In the genomic region with DNA sequence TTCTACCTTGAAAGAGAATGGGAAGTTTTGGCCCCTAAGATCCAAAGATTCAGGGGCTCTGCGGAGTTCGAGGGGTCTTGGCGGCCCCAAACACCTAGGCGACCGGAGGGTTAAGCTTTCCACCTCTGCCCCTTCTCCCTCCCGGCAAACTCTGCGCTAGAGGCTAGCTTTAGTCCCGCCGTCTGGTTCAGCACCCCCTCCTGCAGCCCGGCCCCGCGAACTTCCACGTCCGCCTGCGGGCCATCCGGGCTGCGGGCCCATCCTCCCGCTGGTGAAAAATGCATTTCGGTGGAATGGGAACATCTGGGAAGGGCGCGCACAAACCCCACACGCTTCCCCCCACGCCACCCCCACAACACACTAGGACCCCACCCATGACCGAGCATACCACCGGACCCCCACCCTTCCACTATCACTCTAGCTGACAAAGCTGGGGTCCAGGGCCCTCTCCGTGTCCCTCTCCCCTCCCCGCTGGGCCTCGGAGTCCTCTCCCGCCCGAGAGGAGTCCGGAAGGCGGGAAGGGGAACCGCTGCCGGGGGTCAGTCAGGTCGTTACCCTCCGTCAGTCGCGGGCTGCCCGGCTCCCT, we compare ENCODE assay signal across 8 cellular contexts. TPM values are rescaled to one million over a fixed set of nuclear protein-coding genes. Genes with fewer than 3 reads are reported as not detected.
DNase-seq lines count a peak whose midpoint lies in the region; ATAC-seq, FAIRE-seq and TF ChIP-seq lines count a peak whose summit lies in the region.

No MANE protein-coding gene starts in this region.

- TF ChIP-seq POLR2A in K562 (conservative IDR thresholded peaks at IDR 0.05) = peak; percentile 71; the same call in 1 of the 2 replicates

- peak overlapping the region; percentile 93 for H2AFZ ChIP-seq in K562 (ENCODE audit: low read depth, low read length)

- H3K9me1 ChIP-seq in K562 (ENCODE audit: control insufficient read depth, insufficient read depth, low read length) = no peaks in the 10 kb centered on the region

- H3K36me3 ChIP-seq in Caco-2 (ENCODE audit: control insufficient read depth, insufficient read depth, low read length) = no peaks in the 10 kb centered on the region
- peaks cover 20% of the 10 kb centered on the region; the same call in 2 of the 3 replicates for H3K36me3 ChIP-seq in K562 (ENCODE audit: control insufficient read depth, insufficient read depth, low read length)

- H3K27ac ChIP-seq in K562 (ENCODE audit: extremely low read depth, low read depth, low read length) = peak overlapping the region; percentile 72

- H3K27me3 ChIP-seq in Caco-2 (replicated peaks; ENCODE audit: control insufficient read depth, insufficient read depth, low read length) = no peaks in the 10 kb centered on the region; the same call in none of the 2 replicates
- no peaks in the 10 kb centered on the region for H3K27me3 ChIP-seq in K562 (ENCODE audit: control insufficient read depth in 2 of 2, insufficient read depth in 2 of 2, low read length in 2 of 2)

- H3K9me3 ChIP-seq in Caco-2 (no peaks in the 10 kb centered on the region), K562 (replicated peaks; ENCODE audit: control insufficient read depth, insufficient read depth, low read depth, low read length) (no peaks in the 10 kb centered on the region; the same call in 1 of the 2 replicates)

- peaks cover 6% of the 10 kb centered on the region for H3K36me3 Mint-ChIP-seq in Caco-2 (ENCODE audit: insufficient read depth, unreplicated experiment)
- peaks cover 3% of the 10 kb centered on the region for H3K36me3 Mint-ChIP-seq in IgD-negative memory B cell
- H3K36me3 Mint-ChIP-seq in memory B cell = peaks cover 13% of the 10 kb centered on the region

- peak overlapping the region; percentile 83 for H3K4me3 Mint-ChIP-seq in Caco-2 (ENCODE audit: unreplicated experiment)
- peak overlapping the region in 3 of 4 donors; percentile 63 to 83 (median 80) for H3K4me3 Mint-ChIP-seq in IgD-negative memory B cell
- no peak overlapping the region for H3K4me3 Mint-ChIP-seq in memory B cell

- H3K4me1 Mint-ChIP-seq in Caco-2 (ENCODE audit: low read depth, unreplicated experiment) (peaks cover 7% of the 10 kb centered on the region), IgD-negative memory B cell (peaks cover 9 to 35% (median 28%) of the 10 kb centered on the region in 3 donors), memory B cell (peaks cover 19% of the 10 kb centered on the region)

- DNase-seq in Caco-2 = peak in 1 of 2 experiments; percentile 23
- DNase-seq in K562 (ENCODE audit: extremely low read depth in 1 of 4, low spot score in 3 of 4) = peak; percentile 47 to 53 (median 48)
- DNase-seq in memory B cell (ENCODE audit: low spot score in 2 of 2) = no peak
- DNase-seq in effector CD8-positive, alpha-beta T cell (lab: John Stamatoyannopoulos, UW) = no peak
- no peak for DNase-seq in NCI-H1092 (lab: John Stamatoyannopoulos, UW)

- TF ChIP-seq EP300 in K562 (IDR thresholded peaks at IDR 0.05; ENCODE audit: low read length) = no peak

- intact Hi-C loops in Caco-2 (cut with micrococcal nuclease; ENCODE audit: unreplicated experiment) (loop anchor here (5.0 to 10.0 kb wide), 2 partner anchors 117 to 490 kb away; no protein-coding TSS in a partner anchor), K562 (cut with micrococcal nuclease) (no loop called here)

- no peaks in the 10 kb centered on the region for H4K20me1 ChIP-seq in K562 (replicated peaks; ENCODE audit: control insufficient read depth, insufficient read depth, low read length)

- H3K27ac Mint-ChIP-seq in Caco-2 (ENCODE audit: unreplicated experiment) (no peak overlapping the region), IgD-negative memory B cell (peak overlapping the region in 2 of 3 donors; percentile 94 to 97), memory B cell (peak overlapping the region; percentile 86)

- H3K79me2 ChIP-seq in K562 (ENCODE audit: control insufficient read depth, insufficient read depth, low read length) = peaks cover 11% of the 10 kb centered on the region; the same call in 2 of the 3 replicates

- TF ChIP-seq CTCF in Caco-2 (IDR thresholded peaks at IDR 0.05; ENCODE audit: insufficient read depth in 1 of 2, low read depth in 1 of 2, low read length in 1 of 2, severe bottlenecking in 1 of 2, unreplicated experiment in 1 of 2) = no peak
- no peak for TF ChIP-seq CTCF in K562 (IDR thresholded peaks at IDR 0.05 in 2 of 3, conservative IDR thresholded peaks at IDR 0.05 in 1 of 3; ENCODE audit: insufficient read depth in 2 of 3, low read depth in 1 of 3, low read length in 3 of 3)

- H3K4me3 ChIP-seq in Caco-2 (ENCODE audit: low read depth, low read length) = peak overlapping the region; percentile 59
- H3K4me3 ChIP-seq in K562 = peak overlapping the region; percentile 88

- whole genome bisulfite sequencing in K562 (ENCODE audit: insufficient coverage, low coverage, missing lambda C conversion rate) = 9% methylated on average over 13 of the region's 39 CpGs

- no peak for TF ChIP-seq RAD21 in K562 (CRISPR knock-in tag; conservative IDR thresholded peaks at IDR 0.05 in 1 of 2, IDR thresholded peaks at IDR 0.05 in 1 of 2)

- FAIRE-seq in K562 (lab: Jason Lieb, UNC) = no peak

- H3K9ac ChIP-seq in K562 (ENCODE audit: insufficient read depth in 1 of 2, low read depth in 2 of 2, low read length in 2 of 2) = peak overlapping the region; percentile 73 to 90

- no TSS peak for BruUV-seq in Caco-2 (replicated peaks; lab: Mats Ljungman, UMichigan)
- no TSS peak for BruUV-seq in K562 (replicated peaks; lab: Mats Ljungman, UMichigan)

- H3K9me3 Mint-ChIP-seq in Caco-2 (ENCODE audit: unreplicated experiment) (no peaks in the 10 kb centered on the region), IgD-negative memory B cell (peaks cover 5 to 27% (median 8%) of the 10 kb centered on the region in 3 donors), memory B cell (peaks cover 18% of the 10 kb centered on the region)

- POLR2A ChIA-PET in Caco-2 (lab: Charles Lee) = no interaction called here
- POLR2A ChIA-PET in K562 (lab: Yijun Ruan, JAX) = interaction anchor here (0.5 to 1.9 kb wide), 4 partner anchors 13 to 672 kb away, joined by 3 to 5 read pairs (median 3); no protein-coding TSS in a partner anchor

- in situ Hi-C loops in K562 (cut with MboI) = no loop called here

- no peaks in the 10 kb centered on the region for H3K4me1 ChIP-seq in Caco-2
- peaks cover 6 to 28% of the 10 kb centered on the region in 2 experiments; a peak in 4 of 5 replicates for H3K4me1 ChIP-seq in K562 (replicated peaks in 1 of 2; ENCODE audit: control insufficient read depth in 2 of 2, insufficient read depth in 2 of 2, low read length in 2 of 2)

- ATAC-seq in K562 (peak; percentile 58), memory B cell (ENCODE audit: low read depth) (no peak), GM21825 (IDR thresholded peaks at IDR 0.05; ENCODE audit: unreplicated experiment) (no peak), GM19351 (IDR thresholded peaks at IDR 0.05; ENCODE audit: unreplicated experiment) (no peak)

- CTCF ChIA-PET in Caco-2 (lab: Charles Lee) = no interaction called here
- CTCF ChIA-PET in K562 (lab: Yijun Ruan, JAX; ENCODE audit: low intra/inter-chr PET ratio) = no interaction called here

- H3K4me2 ChIP-seq in K562 (ENCODE audit: insufficient read depth, low read length) = peak overlapping the region; percentile 83

- H3K27me3 Mint-ChIP-seq in Caco-2 (ENCODE audit: insufficient read depth, unreplicated experiment) (peaks cover 10% of the 10 kb centered on the region), IgD-negative memory B cell (peaks cover 60% of the 10 kb centered on the region), memory B cell (peaks cover 32% of the 10 kb centered on the region)

TF ChIP-seq in K562, 482 proteins besides CTCF, POLR2A, EP300 and RAD21 (continues in another document):
- peak; percentile 39; the same call in 1 of the 2 replicates for TF ChIP-seq EP400 (IDR thresholded peaks at IDR 0.05)

RNA-seq across cellular contexts. Expression of gene SHOX2, which starts 1.0 kb away (rescaled TPM):
- total RNA-seq in Caco-2 (2022) (0.61 and 0.63 TPM in 2 replicates), K562 (2014; rRNA removed) (5.0 and 5.2 TPM in 2 replicates), K562 (2014; rRNA removed; fragmentation: Illumina TruSeq; extraction: Trizol) (3.6 and 3.7 TPM in 2 replicates), K562 (2015; rRNA removed; fragmentation: Illumina TruSeq; extraction: Trizol) (3.4 and 3.8 TPM in 2 replicates), K562 (2021) (6.1 and 8.2 TPM in 2 replicates)
- polyA plus RNA-seq in IgD-negative memory B cell (not detected), K562 (2011; rRNA removed) (6.8 and 8.4 TPM in 2 replicates), K562 (2014; fragmentation: Illumina TruSeq; extraction: Trizol) (4.0 and 5.4 TPM in 2 replicates), K562 (2014; fragmentation: Nextera tagmentation; extraction: Ambion mirVana) (under 1 TPM; 0.53 to 0.63 TPM), K562 (2014; rRNA removed) (6.8 and 9.4 TPM in 2 replicates)
- 6.0 and 8.3 TPM in 2 replicates for total RNA-seq in K562 (2011; cell fraction: chromatin; rRNA removed; ENCODE audit: low replicate concordance)
- total RNA-seq in K562 (2011; cell fraction: nucleolus; rRNA removed) = 3.9 and 6.5 TPM in 2 replicates
- 5.5 and 7.1 TPM in 2 replicates for total RNA-seq in K562 (2011; cell fraction: nucleoplasm; rRNA removed)
- 6.7 and 10.6 TPM in 2 replicates for polyA plus RNA-seq in K562 (2011; cell fraction: cytosol; rRNA removed)
- polyA plus RNA-seq in K562 (2011; cell fraction: nucleus; rRNA removed) = 24.0 and 36.2 TPM in 2 replicates
- 5.7 and 6.0 TPM in 2 replicates for polyA plus RNA-seq in K562 (2012)
- polyA minus RNA-seq in K562 (2011; rRNA and poly(A)+ RNA removed) = 2.6 and 3.0 TPM in 2 replicates
- 3.1 and 3.7 TPM in 2 replicates for polyA minus RNA-seq in K562 (2011; cell fraction: cytosol; rRNA and poly(A)+ RNA removed)
- polyA minus RNA-seq in K562 (2011; cell fraction: nucleus; rRNA and poly(A)+ RNA removed) = 6.8 and 7.0 TPM in 2 replicates

RNA-seq across cellular contexts. Expression of gene RSRC1, which starts 4.7 kb away (rescaled TPM):
- total RNA-seq in Caco-2 (2022) (34.6 and 38.4 TPM in 2 replicates), K562 (2014; rRNA removed) (73.5 and 85.5 TPM in 2 replicates), K562 (2014; rRNA removed; fragmentation: Illumina TruSeq; extraction: Trizol) (113 and 120 TPM in 2 replicates), K562 (2015; rRNA removed; fragmentation: Illumina TruSeq; extraction: Trizol) (122 and 128 TPM in 2 replicates), K562 (2021) (50.1 and 51.7 TPM in 2 replicates)
- polyA plus RNA-seq in IgD-negative memory B cell (42.3 TPM), K562 (2011; rRNA removed) (15.4 and 19.3 TPM in 2 replicates), K562 (2014; fragmentation: Illumina TruSeq; extraction: Trizol) (75.5 and 78.5 TPM in 2 replicates), K562 (2014; fragmentation: Nextera tagmentation; extraction: Ambion mirVana) (10 to 100 TPM; 53.6 to 96.8 TPM), K562 (2014; rRNA removed) (22.6 and 27.4 TPM in 2 replicates)
- total RNA-seq in K562 (2011; cell fraction: chromatin; rRNA removed; ENCODE audit: low replicate concordance) = 32.9 and 110 TPM in 2 replicates
- 19.3 and 33.6 TPM in 2 replicates for total RNA-seq in K562 (2011; cell fraction: nucleolus; rRNA removed)
- total RNA-seq in K562 (2011; cell fraction: nucleoplasm; rRNA removed) = 52.5 and 68.8 TPM in 2 replicates
- 2.0 and 4.4 TPM in 2 replicates for polyA plus RNA-seq in K562 (2011; cell fraction: cytosol; rRNA removed)
- 11.6 and 13.0 TPM in 2 replicates for polyA plus RNA-seq in K562 (2011; cell fraction: nucleus; rRNA removed)
- polyA plus RNA-seq in K562 (2012) = 24.7 and 40.6 TPM in 2 replicates
- polyA minus RNA-seq in K562 (2011; rRNA and poly(A)+ RNA removed) = 97.8 and 117 TPM in 2 replicates
- polyA minus RNA-seq in K562 (2011; cell fraction: cytosol; rRNA and poly(A)+ RNA removed) = 16.2 and 22.3 TPM in 2 replicates
- 63.8 and 110 TPM in 2 replicates for polyA minus RNA-seq in K562 (2011; cell fraction: nucleus; rRNA and poly(A)+ RNA removed)

Comparison
In these comparisons a context has a peak if more than half of its experiments do, and no peak if none do; other contexts are left out.
1. DNase-seq: peak in K562 (4 of 4); none in memory B cell (0 of 2), effector CD8-positive, alpha-beta T cell (single experiment) and NCI-H1092 (single experiment).